Comparison of ENCODE assay signal across 1 cellular context in genomic region chr1:244868484-244869363, GRCh38.
TF ChIP-seq lines count a peak whose summit lies in the region.

No MANE protein-coding gene starts in this region.

TF ChIP-seq in HEK293, 187 proteins besides CTCF, POLR2A, EP300 and RAD21 (continued from another document):
- TF ChIP-seq ZBTB26 (tag by site-specific recombination; optimal IDR thresholded peaks at IDR 0.05): no peak
TF ChIP-seq in HEK293: peak in this region for 4.
